8 cellular contexts compared by ENCODE assay signal in genomic region chr12:128989287-128989686, GRCh38.
"Had no signal": no experiment of that assay in that cellular context is flagged by ENCODE, and none has a peak within 500 bp of the region (broad histone marks: within the 10 kb centered on the region; RNA-seq: fewer than 3 reads in every experiment).

No MANE protein-coding gene starts in this region.

- H3K4me3 ChIP-seq: GM12878 had no signal

- ATAC-seq: GM12878 had no signal

- FAIRE-seq: G401.6, GM12878, GM12891, GM12892, GM18507, GM19239 had no signal

- DNase-seq: GDM1, GF-D8 had no signal
